Comparison of ENCODE assay signal across 12 cellular contexts in the genomic region with DNA sequence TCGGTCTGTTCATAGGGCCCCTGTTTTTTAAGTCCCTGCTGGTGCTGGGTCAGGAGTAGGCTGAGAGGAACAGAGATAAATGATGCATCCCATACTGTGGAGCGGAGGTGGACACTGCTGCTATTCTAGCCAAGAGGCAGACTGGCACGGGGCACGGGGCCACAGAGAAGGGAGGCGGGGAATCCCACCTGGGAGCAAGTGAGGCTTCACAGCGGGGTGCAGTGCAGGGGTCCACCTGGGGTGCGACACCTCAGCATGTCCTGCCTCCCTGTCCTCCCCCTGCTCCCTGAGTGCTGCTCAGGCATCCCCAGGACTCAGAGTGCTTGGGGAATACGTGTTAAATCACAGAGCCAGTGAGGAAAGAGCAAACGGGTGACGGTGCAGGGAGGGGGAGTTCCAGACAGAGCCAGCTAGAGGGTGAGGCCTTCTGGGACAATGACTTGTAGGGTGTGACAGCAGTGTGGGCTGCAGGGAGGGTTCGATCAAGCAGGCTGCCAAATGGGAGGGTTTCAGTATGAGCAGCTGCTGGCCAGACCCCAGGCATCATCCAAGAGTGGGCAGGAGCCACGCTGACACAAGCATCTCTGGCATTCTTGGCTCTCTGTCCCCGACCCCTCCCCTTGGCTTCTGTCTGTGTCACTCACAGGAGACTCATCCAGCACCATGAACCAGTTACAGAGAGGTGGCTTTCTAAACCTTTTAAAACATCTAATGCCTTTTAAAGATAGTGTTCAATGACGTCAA. TPM values are rescaled to one million over a fixed set of nuclear protein-coding genes. Genes with fewer than 3 reads are reported as not detected.
A peak's percentile ranks its signal among the peaks of the same experiment; 100 is the strongest.
DNase-seq lines count a peak whose midpoint lies in the region; ATAC-seq and TF ChIP-seq lines count a peak whose summit lies in the region.
"Had no signal": no experiment of that assay in that cellular context is flagged by ENCODE, and none has a peak within 500 bp of the region (broad histone marks: within the 10 kb centered on the region; RNA-seq: fewer than 3 reads in every experiment).

No MANE protein-coding gene starts in this region.

- TF ChIP-seq POLR2A in suprapubic skin (IDR thresholded peaks at IDR 0.05), result no peak

- DNase-seq in LHCN-M2 (ENCODE audit: low read depth), result peak; percentile 86
- DNase-seq in brain microvascular endothelial cell, result peak; percentile 7
- DNase-seq in lower lobe of right lung, result no peak
- peak; percentile 91 to 95 for DNase-seq in suprapubic skin (ENCODE audit: low spot score in 2 of 2)
- no peak for DNase-seq in inferior parietal cortex (ENCODE audit: extremely low spot score)
- DNase-seq in GM13977 (ENCODE audit: low spot score), result no peak
- DNase-seq: activated CD4-positive, alpha-beta memory T cell treated with anti-CD3 and anti-CD28 coated beads for 36 hours; CD4-positive, alpha-beta T cell; cortex of kidney; NCI-H226; ovary had no signal

- in situ Hi-C loops in brain microvascular endothelial cell (cut with HindIII; ENCODE audit: low pct_ligation_motif_present, low sequenced_read_pairs) (loop anchor here (25.0 kb wide), 1 partner anchor 156 kb away; no protein-coding TSS in a partner anchor), GM13977 (cut with MboI; ENCODE audit: low pct_unique_long_range_greater_than_20kb, low sequenced_read_pairs, unreplicated experiment) (no loop called here)

- H3K36me3 ChIP-seq in brain microvascular endothelial cell (replicated peaks), result no peaks in the 10 kb centered on the region
- H3K36me3 ChIP-seq in lower lobe of right lung, result no peaks in the 10 kb centered on the region
- H3K36me3 ChIP-seq in suprapubic skin, result no peaks in the 10 kb centered on the region
- H3K36me3 ChIP-seq: ovary had no signal

- H3K27ac ChIP-seq in brain microvascular endothelial cell (no peak overlapping the region), lower lobe of right lung (no peak overlapping the region), suprapubic skin (peak overlapping the region; percentile 34)
- H3K27ac ChIP-seq: ovary had no signal

- no peak overlapping the region for H3K4me3 ChIP-seq in brain microvascular endothelial cell (ENCODE audit: low read depth, low read length)
- no peak overlapping the region for H3K4me3 ChIP-seq in lower lobe of right lung
- H3K4me3 ChIP-seq in suprapubic skin, result no peak overlapping the region
- H3K4me3 ChIP-seq: ovary had no signal

- H3K9me3 ChIP-seq in lower lobe of right lung (no peaks in the 10 kb centered on the region), suprapubic skin (no peaks in the 10 kb centered on the region)
- H3K9me3 ChIP-seq: ovary had no signal

- intact Hi-C loops in lower lobe of right lung (cut with DNase I), result no loop called here

- H3K27me3 ChIP-seq in brain microvascular endothelial cell (replicated peaks) (no peaks in the 10 kb centered on the region), lower lobe of right lung (ENCODE audit: low read depth) (no peaks in the 10 kb centered on the region), suprapubic skin (no peaks in the 10 kb centered on the region)
- H3K27me3 ChIP-seq: ovary had no signal

- TF ChIP-seq CTCF in brain microvascular endothelial cell (IDR thresholded peaks at IDR 0.05; ENCODE audit: low read depth, low read length, missing control alignments) (no peak), lower lobe of right lung (IDR thresholded peaks at IDR 0.05) (no peak), suprapubic skin (IDR thresholded peaks at IDR 0.05) (no peak), GM13977 (IDR thresholded peaks at IDR 0.05; ENCODE audit: extremely low read depth, insufficient read depth, missing control alignments) (no peak)

- ATAC-seq in lower lobe of right lung (peak; percentile 12 to 16), HG03045 (IDR thresholded peaks at IDR 0.05; ENCODE audit: unreplicated experiment) (no peak)

- WGBS in suprapubic skin, result 38% methylated on average over 14 of the region's 14 CpGs

- no peak for TF ChIP-seq EP300 in suprapubic skin (IDR thresholded peaks at IDR 0.05)

- peaks cover 8% of the 10 kb centered on the region for H3K4me1 ChIP-seq in lower lobe of right lung
- H3K4me1 ChIP-seq in suprapubic skin, result peaks cover 13% of the 10 kb centered on the region

RNA-seq across cellular contexts. Expression of gene HTRA3, which starts 13.7 kb away (rescaled TPM):
- total RNA-seq in LHCN-M2 (2014; rRNA removed) (69.6 and 116 TPM in 2 replicates), lower lobe of right lung (15.5 TPM), suprapubic skin (10 to 100 TPM in 2 of 4 donors, 1 to 10 TPM in 2; 3.3 to 22.5 (median 10.3) TPM)
- 17.8 TPM for polyA plus RNA-seq in LHCN-M2 (2012)
- total RNA-seq: activated CD4-positive, alpha-beta memory T cell treated with anti-CD3 and anti-CD28 coated beads for 36 hours; CD4-positive, alpha-beta T cell had no signal

RNA-seq across cellular contexts. Expression of gene SH3TC1, which starts 56.8 kb away (rescaled TPM):
- total RNA-seq in LHCN-M2 (2014; rRNA removed) (5.0 and 6.5 TPM in 2 replicates), lower lobe of right lung (73.1 TPM), suprapubic skin (10 to 100 TPM in 2 of 4 donors, 1 to 10 TPM in 2; 6.3 to 15.1 (median 9.9) TPM)
- polyA plus RNA-seq in LHCN-M2 (2012), result 0.92 TPM

Comparison
In these comparisons a context has a peak if more than half of its experiments do, and no peak if none do; other contexts are left out.
1. DNase-seq: peak in LHCN-M2 (single experiment), brain microvascular endothelial cell (single experiment) and suprapubic skin (2 of 2); none in lower lobe of right lung (single experiment), inferior parietal cortex (single experiment) and GM13977 (single experiment).